ENCODE assay signal across 19 cellular contexts in the genomic region with DNA sequence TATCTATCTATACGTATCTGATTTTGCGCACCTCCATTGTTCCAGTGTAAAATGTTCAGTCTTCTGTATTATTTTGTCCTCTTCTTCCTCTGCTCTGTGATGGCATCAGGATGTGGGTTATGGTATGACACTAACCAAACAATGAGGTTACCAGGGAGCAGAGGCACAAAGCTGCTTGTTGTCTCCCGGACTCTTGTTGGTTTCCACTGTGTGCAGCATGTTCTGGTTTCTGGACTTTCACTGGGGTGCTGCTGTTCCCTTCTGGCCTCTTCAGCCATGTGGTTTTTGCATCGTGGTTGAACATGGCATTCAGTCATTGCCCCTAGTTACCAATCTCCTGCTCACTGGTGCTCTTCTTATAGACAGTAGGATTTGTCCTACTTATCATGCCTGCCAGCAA.
"Had no signal": no experiment of that assay in that cellular context is flagged by ENCODE, and none has a peak within 500 bp of the region (broad histone marks: within the 10 kb centered on the region; RNA-seq: fewer than 3 reads in every experiment).

No MANE protein-coding gene starts in this region.

- H3K36me3 ChIP-seq: lower lobe of right lung, thyroid gland, uterus had no signal

- H3K4me3 ChIP-seq: hepatocyte, lower lobe of right lung, thyroid gland, uterus had no signal

- H3K9ac ChIP-seq: parathyroid adenoma had no signal

- H3K9me3 ChIP-seq: lower lobe of right lung, thyroid gland, uterus had no signal

- H3K79me2 ChIP-seq: hepatocyte, parathyroid adenoma had no signal

- H3K4me2 ChIP-seq: hepatocyte had no signal

- H3K36me3 Mint-ChIP-seq: activated CD8-positive, alpha-beta memory T cell treated with anti-CD3 and anti-CD28 coated beads, Interleukin-2, amount 10 ng/mL, durations not matched to agents 7 days and 5 days; activated naive CD8-positive, alpha-beta T cell treated with anti-CD3 and anti-CD28 coated beads, Interleukin-2, amount 10 ng/mL, durations not matched to agents 7 days and 5 days; brain; naive thymus-derived CD8-positive, alpha-beta T cell had no signal

- H3K4me3 Mint-ChIP-seq: activated CD4-positive, alpha-beta memory T cell treated with anti-CD3 and anti-CD28 coated beads, Interleukin-2, amount 10 ng/mL, durations not matched to agents 7 days and 5 days; activated CD8-positive, alpha-beta memory T cell treated with anti-CD3 and anti-CD28 coated beads, Interleukin-2, amount 10 ng/mL, durations not matched to agents 7 days and 5 days; activated naive CD8-positive, alpha-beta T cell treated with anti-CD3 and anti-CD28 coated beads, Interleukin-2, amount 10 ng/mL, durations not matched to agents 7 days and 5 days; brain; naive thymus-derived CD8-positive, alpha-beta T cell had no signal

- H3K27me3 Mint-ChIP-seq: activated CD4-positive, alpha-beta memory T cell treated with anti-CD3 and anti-CD28 coated beads, Interleukin-2, amount 10 ng/mL, durations not matched to agents 7 days and 5 days; activated CD8-positive, alpha-beta memory T cell treated with anti-CD3 and anti-CD28 coated beads, Interleukin-2, amount 10 ng/mL, durations not matched to agents 7 days and 5 days; activated naive CD8-positive, alpha-beta T cell treated with anti-CD3 and anti-CD28 coated beads, Interleukin-2, amount 10 ng/mL, durations not matched to agents 7 days and 5 days had no signal

- H3K27me3 ChIP-seq: hepatocyte, thyroid gland, uterus had no signal

- ATAC-seq: activated CD8-positive, alpha-beta memory T cell treated with anti-CD3 and anti-CD28 coated beads, Interleukin-2, amount 10 ng/mL, durations not matched to agents 7 days and 5 days; left cardiac atrium; lower lobe of right lung; naive thymus-derived CD8-positive, alpha-beta T cell had no signal

- H2AFZ ChIP-seq: hepatocyte, parathyroid adenoma had no signal

- H3K27ac ChIP-seq: hepatocyte, lower lobe of right lung, parathyroid adenoma, thyroid gland, uterus had no signal

- H3K4me1 ChIP-seq: lower lobe of right lung, parathyroid adenoma, thyroid gland, uterus had no signal

- H3K27ac Mint-ChIP-seq: activated CD4-positive, alpha-beta memory T cell treated with anti-CD3 and anti-CD28 coated beads, Interleukin-2, amount 10 ng/mL, durations not matched to agents 7 days and 5 days; activated CD8-positive, alpha-beta memory T cell treated with anti-CD3 and anti-CD28 coated beads, Interleukin-2, amount 10 ng/mL, durations not matched to agents 7 days and 5 days; activated naive CD8-positive, alpha-beta T cell treated with anti-CD3 and anti-CD28 coated beads, Interleukin-2, amount 10 ng/mL, durations not matched to agents 7 days and 5 days; brain; naive thymus-derived CD8-positive, alpha-beta T cell had no signal

- H3K9me3 Mint-ChIP-seq: activated naive CD8-positive, alpha-beta T cell treated with anti-CD3 and anti-CD28 coated beads, Interleukin-2, amount 10 ng/mL, durations not matched to agents 7 days and 5 days had no signal

- H3K4me1 Mint-ChIP-seq: activated CD4-positive, alpha-beta memory T cell treated with anti-CD3 and anti-CD28 coated beads, Interleukin-2, amount 10 ng/mL, durations not matched to agents 7 days and 5 days; activated CD8-positive, alpha-beta memory T cell treated with anti-CD3 and anti-CD28 coated beads, Interleukin-2, amount 10 ng/mL, durations not matched to agents 7 days and 5 days; activated naive CD8-positive, alpha-beta T cell treated with anti-CD3 and anti-CD28 coated beads, Interleukin-2, amount 10 ng/mL, durations not matched to agents 7 days and 5 days; brain; naive thymus-derived CD8-positive, alpha-beta T cell had no signal

- DNase-seq: activated CD4-positive, alpha-beta memory T cell treated with anti-CD3 and anti-CD28 coated beads, Interleukin-2, amount 10 ng/mL, durations not matched to agents 7 days and 5 days; activated CD4-positive, alpha-beta T cell treated with anti-CD3 and anti-CD28 coated beads for 48 hours; activated CD4-positive, CD25-positive, alpha-beta regulatory T cell; activated CD8-positive, alpha-beta memory T cell treated with anti-CD3 and anti-CD28 coated beads, Interleukin-2, amount 10 ng/mL, durations not matched to agents 7 days and 5 days; activated naive CD8-positive, alpha-beta T cell treated with anti-CD3 and anti-CD28 coated beads, Interleukin-2, amount 10 ng/mL, durations not matched to agents 7 days and 5 days; amygdala; caudate nucleus; left cardiac atrium; lower lobe of right lung; naive thymus-derived CD8-positive, alpha-beta T cell; stimulated activated CD4-positive, alpha-beta T cell treated with anti-CD3 and anti-CD28 coated beads, Interleukin-12 subunit alpha, Interleukin-12 subunit beta, amount 100 ng/mL, for 4 hours; stimulated activated CD4-positive, alpha-beta T cell treated with anti-CD3 and anti-CD28 coated beads, Interleukin-2, amount 100 ng/mL, for 24 hours; stimulated activated naive CD4-positive, alpha-beta T cell treated with Interleukin-2 at 50 U/mL for 16 hours; T1000; thyroid gland; uterus had no signal
